Comparison of ENCODE assay signal across 19 cellular contexts in genomic region chr6:16383607-16384206, GRCh38.
DNase-seq lines count a peak whose midpoint lies in the region; ATAC-seq, FAIRE-seq and TF ChIP-seq lines count a peak whose summit lies in the region.
"Had no signal": no experiment of that assay in that cellular context is flagged by ENCODE, and none has a peak within 500 bp of the region (broad histone marks: within the 10 kb centered on the region; RNA-seq: fewer than 3 reads in every experiment).

No MANE protein-coding gene starts in this region.

- 100% methylated on average over 1 of the region's 5 CpGs; no CpG with 5 or more reads in 1 of the 2 experiments for WGBS in IMR-90 (ENCODE audit: extremely low coverage in 2 of 2, insufficient read length in 1 of 2), 2 experiments
- 96% methylated on average over 5 of the region's 5 CpGs for WGBS in HepG2 (ENCODE audit: low lambda C conversion rate)
- 60 to 69% (median 64%) methylated on average over 5 of the region's 5 CpGs for WGBS in psoas muscle, 3 donors

- POLR2A ChIA-PET in IMR-90 (lab: Charles Lee; ENCODE audit: unreplicated experiment) (no interaction called here), HepG2 (lab: Yijun Ruan, JAX) (no interaction called here)

- dilution Hi-C loops in IMR-90 (cut with HindIII; ENCODE audit: low sequenced_read_pairs, unreplicated experiment) = no loop called here

- H4K20me1 ChIP-seq in IMR-90 (ENCODE audit: insufficient read depth, low read length) = no peaks in the 10 kb centered on the region
- H4K20me1 ChIP-seq in HepG2 (ENCODE audit: insufficient read depth, low read length) = peaks cover 3% of the 10 kb centered on the region; the same call in 1 of the 2 replicates

- no TSS peak for BruUV-seq in IMR-90 (replicated peaks; lab: Mats Ljungman, UMichigan)
- BruUV-seq in HepG2 (replicated peaks; lab: Mats Ljungman, UMichigan) = no TSS peak

- H3K79me1 ChIP-seq in IMR-90 (ENCODE audit: low read depth in 1 of 2, low read length in 2 of 2) = no peaks in the 10 kb centered on the region; a peak in 1 of 4 replicates

- no peak overlapping the region for H4K8ac ChIP-seq in IMR-90 (ENCODE audit: low read depth in 2 of 2, low read length in 2 of 2)

- TF ChIP-seq EP300 in HepG2 (IDR thresholded peaks at IDR 0.05; ENCODE audit: low read depth in 2 of 2, low read length in 2 of 2) (no peak), HepG2 (CRISPR knock-in tag; IDR thresholded peaks at IDR 0.05; ENCODE audit: borderline replicate concordance) (no peak)

- H2BK20ac ChIP-seq in IMR-90 (ENCODE audit: low read depth, low read length) = no peak overlapping the region

- TF ChIP-seq RAD21 in IMR-90 (IDR thresholded peaks at IDR 0.05; ENCODE audit: low read length) (no peak), HepG2 (CRISPR knock-in tag; IDR thresholded peaks at IDR 0.05) (no peak)

- TF ChIP-seq CTCF in IMR-90 (conservative IDR thresholded peaks at IDR 0.05; ENCODE audit: low read depth, low read length) = no peak
- no peak for TF ChIP-seq CTCF in HepG2 (CRISPR knock-in tag; IDR thresholded peaks at IDR 0.05)
- no peak for TF ChIP-seq CTCF in psoas muscle (IDR thresholded peaks at IDR 0.05)
- TF ChIP-seq CTCF in kidney (IDR thresholded peaks at IDR 0.05; ENCODE audit: borderline replicate concordance, extremely low read depth, insufficient read depth) = no peak

- H3K4me1 ChIP-seq in IMR-90 (ENCODE audit: control insufficient read depth, insufficient read depth, low read length) (peaks cover 4% of the 10 kb centered on the region), HepG2 (ENCODE audit: insufficient read depth, low read length) (no peaks in the 10 kb centered on the region), psoas muscle (peaks cover 17% of the 10 kb centered on the region), kidney (ENCODE audit: control insufficient read depth in 1 of 2, insufficient read depth in 1 of 2, low read depth in 1 of 2, low read length in 2 of 2) (peaks cover 0 to 3% of the 10 kb centered on the region in 2 donors)
- H3K4me1 ChIP-seq: A549 had no signal

- H3K4ac ChIP-seq in IMR-90 (ENCODE audit: low read depth, low read length) = no peak overlapping the region

- no peak overlapping the region for H3K23ac ChIP-seq in IMR-90 (ENCODE audit: low read depth, low read length)

- no peak overlapping the region for H4K91ac ChIP-seq in IMR-90 (ENCODE audit: insufficient read depth, low read depth, low read length)

- CTCF ChIA-PET in IMR-90 (lab: Yijun Ruan, JAX) (no interaction called here), HepG2 (lab: Yijun Ruan, JAX; ENCODE audit: low intra/inter-chr PET ratio, low total read pairs) (no interaction called here)

- no peak overlapping the region for H2AK5ac ChIP-seq in IMR-90 (ENCODE audit: low read depth, low read length)

- no peaks in the 10 kb centered on the region for H3K9me1 ChIP-seq in IMR-90 (ENCODE audit: insufficient read depth, low read length)

- H3K4me2 ChIP-seq in IMR-90 (ENCODE audit: low read depth, low read length) = no peak overlapping the region
- no peak overlapping the region for H3K4me2 ChIP-seq in HepG2 (ENCODE audit: low read depth, low read length)
- H3K4me2 ChIP-seq: A549 had no signal

- H3K27me3 ChIP-seq in IMR-90 (ENCODE audit: control insufficient read depth, insufficient read depth, low read length) (no peaks in the 10 kb centered on the region), HepG2 (ENCODE audit: control insufficient read depth in 1 of 2, insufficient read depth in 2 of 2, low read length in 2 of 2) (no peaks in the 10 kb centered on the region), psoas muscle (ENCODE audit: insufficient read depth in 3 of 3, low read length in 2 of 3) (no peaks in the 10 kb centered on the region)

- H3K27ac ChIP-seq in IMR-90 (ENCODE audit: insufficient read depth, low read length) (no peak overlapping the region), HepG2 (ENCODE audit: extremely low read length, insufficient read depth, low read length) (no peak overlapping the region), psoas muscle (no peak overlapping the region), kidney (ENCODE audit: low read depth in 2 of 2, low read length in 2 of 2) (no peak overlapping the region)
- H3K27ac ChIP-seq: A549, GM23248 had no signal

- H3K9ac ChIP-seq in IMR-90 (ENCODE audit: low read depth, low read length) = no peak overlapping the region
- H3K9ac ChIP-seq in HepG2 (ENCODE audit: insufficient read depth, low read depth, low read length) = no peak overlapping the region
- no peak overlapping the region for H3K9ac ChIP-seq in kidney (ENCODE audit: low read length in 2 of 2)
- H3K9ac ChIP-seq: GM23248 had no signal

- intact Hi-C loops in IMR-90 (cut with micrococcal nuclease) (no loop called here), HepG2 (cut with micrococcal nuclease; ENCODE audit: unreplicated experiment) (no loop called here), psoas muscle (cut with DNase I) (no loop called here), kidney (cut with DNase I) (no loop called here)

- H2BK5ac ChIP-seq in IMR-90 (ENCODE audit: low read depth, low read length, poor library complexity, severe bottlenecking) = no peak overlapping the region

- 0 out of 2 replicates have a peak overlapping the region, but pooled peaks have one; percentile 13 for H3K14ac ChIP-seq in IMR-90 (replicated peaks; ENCODE audit: low read depth, low read length)

- no peak overlapping the region for H2AK9ac ChIP-seq in IMR-90 (replicated peaks; ENCODE audit: low read depth, low read length, poor library complexity)

- no peak for DNase-seq in IMR-90
- DNase-seq in amniotic epithelial cell (ENCODE audit: low read depth) = peak; percentile 12
- DNase-seq in HepG2 (ENCODE audit: low spot score) = no peak
- DNase-seq in psoas muscle = no peak
- DNase-seq in central memory CD4-positive, alpha-beta T cell = no peak
- DNase-seq in kidney = no peak
- no peak for DNase-seq in T-helper 9 cell
- DNase-seq: CD8-positive, alpha-beta T cell; COR-L47; DMS153; DMS79 treated with DMSO at 0.1 percent for 48 hours; EL; GM23248 had no signal

- FAIRE-seq in HepG2 (lab: Jason Lieb, UNC) (no peak), kidney (lab: Jason Lieb, UNC) (no peak)
- FAIRE-seq: A549, D721Med, G401.6, GM12891, H54 had no signal

- H2BK15ac ChIP-seq in IMR-90 (ENCODE audit: low read depth, low read length) = no peak overlapping the region

- no peak overlapping the region for H3K4me3 ChIP-seq in IMR-90 (ENCODE audit: insufficient read depth, low read depth, low read length)
- no peak overlapping the region for H3K4me3 ChIP-seq in HepG2 (replicated peaks in 1 of 3; ENCODE audit: insufficient read depth in 1 of 3, low read depth in 2 of 3, low read length in 3 of 3)
- H3K4me3 ChIP-seq in psoas muscle = no peak overlapping the region
- no peak overlapping the region for H3K4me3 ChIP-seq in kidney (ENCODE audit: low read length in 2 of 2)
- H3K4me3 ChIP-seq: A549, GM23248 had no signal

- H3K9me3 ChIP-seq in IMR-90 (ENCODE audit: control insufficient read depth, insufficient read depth, low read length) (no peaks in the 10 kb centered on the region), HepG2 (ENCODE audit: low read length) (no peaks in the 10 kb centered on the region), psoas muscle (no peaks in the 10 kb centered on the region), kidney (ENCODE audit: control insufficient read depth in 1 of 2, low read length in 2 of 2) (no peaks in the 10 kb centered on the region)
- H3K9me3 ChIP-seq: A549 had no signal

- H2AFZ ChIP-seq in IMR-90 (replicated peaks; ENCODE audit: low read length, poor library complexity) = no peak overlapping the region
- no peak overlapping the region for H2AFZ ChIP-seq in HepG2 (ENCODE audit: low read length)
- H2AFZ ChIP-seq: GM23248 had no signal

- no peak overlapping the region for H3K56ac ChIP-seq in IMR-90 (ENCODE audit: extremely low read depth, insufficient read depth, low read length)

- no peak for ATAC-seq in IMR-90 (ENCODE audit: low read depth)
- ATAC-seq in HepG2 = no peak
- peak in 3 of 4 donors; percentile 77 to 89 (median 85) for ATAC-seq in psoas muscle
- ATAC-seq: A549; CD8-positive, alpha-beta T cell; HCT116 had no signal

- no peak overlapping the region for H2BK120ac ChIP-seq in IMR-90 (ENCODE audit: low read depth, low read length)

- no peaks in the 10 kb centered on the region for H3K79me2 ChIP-seq in HepG2 (ENCODE audit: insufficient read depth, low read length)

- in situ Hi-C loops in IMR-90 (cut with MboI; ENCODE audit: low sequenced_read_pairs) = no loop called here
- in situ Hi-C loops in HepG2 (cut with HindIII; ENCODE audit: extremely low pct_ligation_motif_present, low pct_unique_long_range_greater_than_20kb) = no loop called here

- no peak overlapping the region for H4K5ac ChIP-seq in IMR-90 (ENCODE audit: low read depth, low read length)

- no peak for TF ChIP-seq POLR2A in IMR-90 (IDR thresholded peaks at IDR 0.05; ENCODE audit: low read depth, low read length)
- TF ChIP-seq POLR2A in HepG2 (IDR thresholded peaks at IDR 0.05; ENCODE audit: insufficient read depth in 1 of 2, low read depth in 2 of 2, low read length in 2 of 2) = no peak

- H3K18ac ChIP-seq in IMR-90 (ENCODE audit: low read depth, low read length) = no peak overlapping the region

- H3K36me3 ChIP-seq in IMR-90 (ENCODE audit: control insufficient read depth, insufficient read depth, low read length) (no peaks in the 10 kb centered on the region; the same call in none of the 2 replicates), HepG2 (replicated peaks in 1 of 2; ENCODE audit: control insufficient read depth in 1 of 2, insufficient read depth in 2 of 2, low read length in 2 of 2) (peaks cover 4 to 7% of the 10 kb centered on the region in 2 experiments; a peak in 2 of 5 replicates), psoas muscle (ENCODE audit: insufficient read depth in 1 of 2, low read depth in 1 of 2) (no peaks in the 10 kb centered on the region), kidney (ENCODE audit: control insufficient read depth in 1 of 2, insufficient read depth in 2 of 2, low read length in 2 of 2) (no peaks in the 10 kb centered on the region)

TF ChIP-seq in IMR-90, 13 proteins besides CTCF, POLR2A, EP300 and RAD21:
- TF ChIP-seq MXI1 (IDR thresholded peaks at IDR 0.05; ENCODE audit: borderline replicate concordance, low read depth, low read length) = no peak
- TF ChIP-seq CEBPB (IDR thresholded peaks at IDR 0.05; ENCODE audit: low read depth, low read length) = peak; percentile 36; the same call in 1 of the 2 replicates
- no peak for TF ChIP-seq RFX5 (IDR thresholded peaks at IDR 0.05; ENCODE audit: low read depth, low read length)
- no peak for TF ChIP-seq RCOR1 (IDR thresholded peaks at IDR 0.05; ENCODE audit: insufficient replicate concordance, low read length)

TF ChIP-seq in HepG2, 621 proteins besides CTCF, POLR2A, EP300 and RAD21:
- TF ChIP-seq CEBPB (IDR thresholded peaks at IDR 0.05; ENCODE audit: borderline replicate concordance, low read depth, low read length) = peak; percentile 37; the same call in 1 of the 2 replicates
- no peak for TF ChIP-seq KDM6A (CRISPR knock-in tag; IDR thresholded peaks at IDR 0.05; ENCODE audit: low read depth)

Comparison
In these comparisons a context has a peak if more than half of its experiments do, and no peak if none do; other contexts are left out.
1. ATAC-seq: peak in psoas muscle (3 of 4); none in IMR-90 (single experiment) and HepG2 (single experiment).